ENCODE assay signal across 1 cellular context in genomic region chr14:51370758-51371386, GRCh38.
TF ChIP-seq lines count a peak whose summit lies in the region.

No MANE protein-coding gene starts in this region.

TF ChIP-seq in GM23338, 12 proteins besides CTCF, POLR2A, EP300 and RAD21 (continued from another document):
- no peak for TF ChIP-seq ZNF462 (CRISPR knock-in tag; IDR thresholded peaks at IDR 0.05)
TF ChIP-seq in GM23338: peak in this region for 0.
